Comparison of ENCODE assay signal across 2 cellular contexts in genomic region chr9:16618524-16618923, GRCh38.
TF ChIP-seq lines count a peak whose summit lies in the region.

No MANE protein-coding gene starts in this region.

TF ChIP-seq in IMR-90, 13 proteins besides CTCF, POLR2A, EP300 and RAD21:
- TF ChIP-seq ELK1 (IDR thresholded peaks at IDR 0.05; ENCODE audit: borderline replicate concordance, low read depth, low read length) = no peak
- TF ChIP-seq CHD1 (IDR thresholded peaks at IDR 0.05; ENCODE audit: low read depth, low read length) = no peak
- TF ChIP-seq CEBPB (IDR thresholded peaks at IDR 0.05; ENCODE audit: low read depth, low read length) = peak; percentile 84
- no peak for TF ChIP-seq USF2 (IDR thresholded peaks at IDR 0.05; ENCODE audit: low read depth, low read length)

TF ChIP-seq in GM12878, 131 proteins besides CTCF, POLR2A, EP300 and RAD21:
- no peak for TF ChIP-seq TAF1 (IDR thresholded peaks at IDR 0.05; ENCODE audit: borderline replicate concordance, low read depth, low read length)
- TF ChIP-seq HDAC2 (IDR thresholded peaks at IDR 0.05) = no peak
- TF ChIP-seq ATF3 (IDR thresholded peaks at IDR 0.05; ENCODE audit: borderline replicate concordance, extremely low read depth, low read depth, low read length) = no peak
- no peak for TF ChIP-seq WRNIP1 (IDR thresholded peaks at IDR 0.05; ENCODE audit: borderline replicate concordance, low read depth, low read length)
- no peak for TF ChIP-seq TCF3 (IDR thresholded peaks at IDR 0.05; ENCODE audit: borderline replicate concordance, insufficient read depth, low read depth, low read length)
- TF ChIP-seq MEF2B (IDR thresholded peaks at IDR 0.05; ENCODE audit: partially characterized antibody, poor library complexity, severe bottlenecking) = no peak
- no peak for TF ChIP-seq KAT2A (conservative IDR thresholded peaks at IDR 0.05; ENCODE audit: control insufficient read depth, low read depth, low read length)
- TF ChIP-seq CBFB (IDR thresholded peaks at IDR 0.05; ENCODE audit: low read depth) = no peak
- no peak for TF ChIP-seq TARDBP (IDR thresholded peaks at IDR 0.05; ENCODE audit: borderline replicate concordance)
- no peak for TF ChIP-seq BACH1 (IDR thresholded peaks at IDR 0.05; ENCODE audit: borderline replicate concordance)
- TF ChIP-seq ZNF24 (IDR thresholded peaks at IDR 0.05) = no peak
- TF ChIP-seq SKIL (IDR thresholded peaks at IDR 0.05; ENCODE audit: low read depth, poor library complexity, severe bottlenecking) = no peak
- no peak for TF ChIP-seq RELB (IDR thresholded peaks at IDR 0.05; ENCODE audit: low read depth)
- TF ChIP-seq EZH2 (IDR thresholded peaks at IDR 0.05; ENCODE audit: borderline replicate concordance, control insufficient read depth, low read depth, low read length) = no peak
- no peak for TF ChIP-seq ZBED1 (IDR thresholded peaks at IDR 0.05; ENCODE audit: borderline replicate concordance)
- TF ChIP-seq JUND (IDR thresholded peaks at IDR 0.05; ENCODE audit: low read depth, low read length) = no peak
- TF ChIP-seq MYB (IDR thresholded peaks at IDR 0.05; ENCODE audit: borderline replicate concordance, low read depth, low read length) = no peak
- no peak for TF ChIP-seq NRF1 (conservative IDR thresholded peaks at IDR 0.05; ENCODE audit: low read depth, low read length)
